ENCODE assay signal across 8 cellular contexts in the genomic region with DNA sequence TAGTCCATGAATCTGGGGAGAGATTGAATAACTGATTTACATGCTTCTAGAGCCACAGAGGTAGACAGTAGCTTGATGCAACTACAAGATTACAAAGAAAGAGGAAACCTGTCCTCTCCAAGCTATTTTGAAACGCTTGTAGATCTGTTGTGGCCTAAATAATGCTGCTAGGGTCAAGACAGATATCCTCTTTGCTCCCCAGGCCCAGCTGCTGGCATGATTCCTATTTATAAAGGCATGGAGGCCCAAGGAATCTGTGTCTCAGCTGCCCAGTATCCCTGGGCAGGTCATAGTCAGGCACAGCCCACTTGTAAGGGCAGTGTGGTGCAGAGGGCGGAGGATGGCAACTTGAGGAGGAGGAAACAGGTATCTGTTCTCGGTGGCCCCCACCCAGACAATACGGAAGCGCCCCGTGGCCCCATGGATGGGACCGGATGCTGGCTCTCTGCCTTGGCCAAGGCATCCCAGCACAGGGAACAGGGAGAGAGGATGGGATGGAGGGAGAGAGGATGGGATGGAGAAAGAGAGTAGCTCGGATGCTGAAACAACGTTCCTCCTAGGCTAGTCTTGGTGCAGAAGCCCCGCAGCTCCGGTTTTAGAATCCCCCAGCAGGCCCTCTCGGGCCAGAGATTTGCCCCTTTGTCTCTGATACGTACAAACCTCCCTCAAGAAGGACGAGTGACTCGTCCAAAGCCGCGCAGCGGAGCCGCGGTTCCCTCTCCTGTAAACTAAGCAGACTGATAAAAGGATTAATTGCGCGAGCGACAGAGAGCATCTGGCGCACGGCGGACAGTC. TPM values are rescaled to one million over a fixed set of nuclear protein-coding genes. Genes with fewer than 3 reads are reported as not detected.
DNase-seq lines count a peak whose midpoint lies in the region; TF ChIP-seq lines count a peak whose summit lies in the region.

No MANE protein-coding gene starts in this region.

- H3K9me2 ChIP-seq in GM23248 (ENCODE audit: insufficient read depth) = no peaks in the 10 kb centered on the region
- no peaks in the 10 kb centered on the region for H3K9me2 ChIP-seq in MM.1S (replicated peaks; ENCODE audit: insufficient read depth, low read length)

- no peaks in the 10 kb centered on the region for H3K9me3 ChIP-seq in GM23248 (ENCODE audit: low read depth)
- no peaks in the 10 kb centered on the region for H3K9me3 ChIP-seq in MM.1S (replicated peaks; ENCODE audit: insufficient read depth, low read length)
- no peaks in the 10 kb centered on the region for H3K9me3 ChIP-seq in cardiac muscle cell (ENCODE audit: low read depth)

- H3K4me3 ChIP-seq in GM12865 (ENCODE audit: low read depth, low read length) (peak overlapping the region; percentile 64), GM23248 (peak overlapping the region; percentile 89), MM.1S (ENCODE audit: low read length) (peak overlapping the region; percentile 80), cardiac muscle cell (peak overlapping the region; percentile 55)

- H3K79me2 ChIP-seq in GM23248 (ENCODE audit: insufficient read depth) (peaks cover 34% of the 10 kb centered on the region), MM.1S (ENCODE audit: low read length) (no peaks in the 10 kb centered on the region)

- 12 to 13% methylated on average over 26 of the region's 26 CpGs for WGBS in GM23248 (ENCODE audit: low coverage in 1 of 2, low lambda C conversion rate in 2 of 2, missing lambda C conversion rate in 2 of 2), 2 experiments

- H3K36me3 ChIP-seq in GM23248 (ENCODE audit: low read depth) = no peaks in the 10 kb centered on the region
- H3K36me3 ChIP-seq in MM.1S (replicated peaks; ENCODE audit: insufficient read depth, low read length) = no peaks in the 10 kb centered on the region
- H3K36me3 ChIP-seq in cardiac muscle cell = no peaks in the 10 kb centered on the region

- peak overlapping the region; percentile 91 for H3K9ac ChIP-seq in GM23248
- peak overlapping the region; percentile 69; the same call in 1 of the 2 replicates for H3K9ac ChIP-seq in MM.1S (ENCODE audit: low read length)

- peak; percentile 35 for DNase-seq in GM12865 (ENCODE audit: low read depth)
- DNase-seq in GM23248 = no peak
- DNase-seq in MM.1S = peak; percentile 33
- DNase-seq in activated effector memory CD4-positive, alpha-beta T cell treated with anti-CD3 and anti-CD28 coated beads, Interleukin-2, amount 50 U/mL, for 16 hours = peak; percentile 71
- DNase-seq in cardiac muscle cell (ENCODE audit: low read depth in 1 of 2, low spot score in 1 of 2) = no peak
- peak; percentile 83 for DNase-seq in posterior vena cava (ENCODE audit: low spot score)
- no peak for DNase-seq in H4 (ENCODE audit: low spot score)
- no peak for DNase-seq in DMS79 treated with DMSO at 0.1 percent for 48 hours (lab: John Stamatoyannopoulos, UW)

- H3F3A ChIP-seq in GM23248 (ENCODE audit: insufficient read depth) (peaks cover 14% of the 10 kb centered on the region; the same call in 1 of the 2 replicates), MM.1S (ENCODE audit: insufficient read depth, low read length) (peaks cover 4% of the 10 kb centered on the region; the same call in 1 of the 2 replicates)

- peak overlapping the region; percentile 84 for H3K27ac ChIP-seq in GM23248
- no peak overlapping the region for H3K27ac ChIP-seq in MM.1S (ENCODE audit: low read length)
- H3K27ac ChIP-seq in cardiac muscle cell = no peak overlapping the region

- in situ Hi-C loops in GM23248 (cut with MboI) = no loop called here

- peak overlapping the region; percentile 98 for H3K4me2 ChIP-seq in GM23248 (ENCODE audit: unreplicated experiment)
- peak overlapping the region; percentile 98 for H3K4me2 ChIP-seq in MM.1S (ENCODE audit: low read depth, low read length)

- no peaks in the 10 kb centered on the region for H4K20me1 ChIP-seq in GM23248 (ENCODE audit: insufficient read depth)
- H4K20me1 ChIP-seq in MM.1S (ENCODE audit: insufficient read depth, low read length) = no peaks in the 10 kb centered on the region

- H2AFZ ChIP-seq in GM23248 = peak overlapping the region; percentile 98
- peak overlapping the region; percentile 92 for H2AFZ ChIP-seq in MM.1S (ENCODE audit: low read length)

- TF ChIP-seq CTCF in GM12865 (IDR thresholded peaks at IDR 0.05; ENCODE audit: insufficient read depth, low read depth, low read length, missing control alignments) (no peak), MM.1S (IDR thresholded peaks at IDR 0.05; ENCODE audit: low read length) (no peak), cardiac muscle cell (IDR thresholded peaks at IDR 0.05; ENCODE audit: low read depth, low read length) (no peak)

- peaks cover 16% of the 10 kb centered on the region for H3K4me1 ChIP-seq in GM23248 (ENCODE audit: insufficient read depth)
- H3K4me1 ChIP-seq in MM.1S (ENCODE audit: low read length) = peaks cover 11% of the 10 kb centered on the region; the same call in 1 of the 2 replicates
- no peaks in the 10 kb centered on the region for H3K4me1 ChIP-seq in cardiac muscle cell (ENCODE audit: low read depth)

- H3K27me3 ChIP-seq in GM23248 (replicated peaks; ENCODE audit: insufficient read depth) (no peaks in the 10 kb centered on the region), MM.1S (replicated peaks; ENCODE audit: insufficient read depth, low read length) (no peaks in the 10 kb centered on the region), cardiac muscle cell (no peaks in the 10 kb centered on the region)

- intact Hi-C loops in posterior vena cava (cut with DNase I) = no loop called here

RNA-seq across cellular contexts. Expression of gene SMIM20, which starts 0.8 kb away (rescaled TPM):
- total RNA-seq in GM23248 (2014; rRNA removed; shearing (Covaris generic)) = 24.3 and 35.6 TPM in 2 replicates
- polyA plus RNA-seq in GM23248 (2016; fragmentation: Nextera tagmentation; extraction: Ambion mirVana) (53.0 and 53.7 TPM in 2 replicates), cardiac muscle cell (59.1 and 65.1 TPM in 2 replicates)
- total RNA-seq in cardiac muscle cell (27.5 and 42.4 TPM in 2 replicates), posterior vena cava (10 to 100 TPM; 19.5 to 22.8 TPM)
- total RNA-seq in H4 (2014; rRNA removed; shearing (Covaris generic)) = 97.2 and 130 TPM in 2 replicates

RNA-seq across cellular contexts. Expression of gene SEL1L3, which starts 50.5 kb away (rescaled TPM):
- total RNA-seq in GM23248 (2014; rRNA removed; shearing (Covaris generic)) = 62.8 and 101 TPM in 2 replicates
- polyA plus RNA-seq in GM23248 (2016; fragmentation: Nextera tagmentation; extraction: Ambion mirVana) (23.1 and 24.5 TPM in 2 replicates), cardiac muscle cell (4.0 and 5.3 TPM in 2 replicates)
- total RNA-seq in cardiac muscle cell (3.8 and 4.9 TPM in 2 replicates), posterior vena cava (1 to 10 TPM; 9.5 to 9.7 TPM)
- 164 and 167 TPM in 2 replicates for total RNA-seq in H4 (2014; rRNA removed; shearing (Covaris generic))

Comparison
In these comparisons a context has a peak if more than half of its experiments do, and no peak if none do; other contexts are left out.
1. DNase-seq: peak in GM12865 (single experiment), MM.1S (single experiment), activated effector memory CD4-positive, alpha-beta T cell treated with anti-CD3 and anti-CD28 coated beads, Interleukin-2, amount 50 U/mL, for 16 hours (single experiment) and posterior vena cava (single experiment); none in GM23248 (single experiment), cardiac muscle cell (0 of 2), H4 (single experiment) and DMS79 treated with DMSO at 0.1 percent for 48 hours (single experiment).
2. Peak in every context shown above with its lines, with median percentiles within 50 percentile points of each other: H3K4me3 ChIP-seq.